In genomic region chr1:234608720-234609527, GRCh38 we compare ENCODE assay signal across 8 cellular contexts. TPM values are rescaled to one million over a fixed set of nuclear protein-coding genes. Genes with fewer than 3 reads are reported as not detected.
DNase-seq lines count a peak whose midpoint lies in the region; ATAC-seq and TF ChIP-seq lines count a peak whose summit lies in the region.

No MANE protein-coding gene starts in this region.

- peak overlapping the region; percentile 99 for H3K27ac ChIP-seq in psoas muscle

- DNase-seq in activated gamma-delta T cell treated with Interleukin-2 at 50 U/mL for 16 hours (peak; percentile 57), glomerular visceral epithelial cell (ENCODE audit: extremely low spot score) (peak; percentile 54), psoas muscle (peak; percentile 65 to 78), ureter (ENCODE audit: low spot score) (no peak), DMS114 treated with DMSO at 0.1 percent for 48 hours (lab: John Stamatoyannopoulos, UW; ENCODE audit: unreplicated experiment) (no peak)

- ATAC-seq in GM19025 (IDR thresholded peaks at IDR 0.05; ENCODE audit: low read depth, unreplicated experiment) (peak; percentile 8), psoas muscle (no peak), GM21529 (IDR thresholded peaks at IDR 0.05; ENCODE audit: unreplicated experiment) (no peak)

- intact Hi-C loops in psoas muscle (cut with DNase I) = loop anchor here (1.0 to 10.0 kb wide), 4 partner anchors 112 to 466 kb away; no protein-coding TSS in a partner anchor

- WGBS in psoas muscle, 3 donors = 0% methylated on average over 65 to 122 of the region's 122 CpGs

- H3K9me3 ChIP-seq in psoas muscle = no peaks in the 10 kb centered on the region

- peak overlapping the region; percentile 90 for H3K4me3 ChIP-seq in psoas muscle

- H3K36me3 ChIP-seq in psoas muscle (ENCODE audit: insufficient read depth in 1 of 2, low read depth in 1 of 2) = peaks cover 4 to 26% of the 10 kb centered on the region in 2 donors

- H3K4me1 ChIP-seq in psoas muscle = peaks cover 29% of the 10 kb centered on the region

- no peaks in the 10 kb centered on the region for H3K27me3 ChIP-seq in psoas muscle (ENCODE audit: insufficient read depth in 3 of 3, low read length in 2 of 3)

- TF ChIP-seq CTCF in psoas muscle (IDR thresholded peaks at IDR 0.05) = no peak

TF ChIP-seq in PFSK-1, 5 proteins besides CTCF, POLR2A, EP300 and RAD21:
- TF ChIP-seq SIN3A (IDR thresholded peaks at IDR 0.05; ENCODE audit: borderline replicate concordance, insufficient read depth, low read length) (peak; percentile 17; the same call in 1 of the 2 replicates), FOXP2 (optimal IDR thresholded peaks at IDR 0.05; ENCODE audit: borderline replicate concordance, extremely low read depth, extremely low read length, insufficient read depth) (no peak)

RNA-seq across cellular contexts. Expression of gene IRF2BP2, which starts 1.1 kb away (rescaled TPM):
- polyA plus RNA-seq in PFSK-1 (2012; ENCODE audit: insufficient read length, low read depth) = 264 TPM
- 100 to 1,000 TPM in 1 of 4 donors, 10 to 100 TPM in 3; 73.4 to 116 (median 87.8) TPM for total RNA-seq in psoas muscle
- 10 to 100 TPM; 53.6 to 63.6 (median 56.4) TPM for polyA plus RNA-seq in psoas muscle
- total RNA-seq in ureter = 118 TPM

Comparison
In these comparisons a context has a peak if more than half of its experiments do, and no peak if none do; other contexts are left out.
1. DNase-seq: peak in activated gamma-delta T cell treated with Interleukin-2 at 50 U/mL for 16 hours (single experiment), glomerular visceral epithelial cell (single experiment) and psoas muscle (2 of 2); none in ureter (single experiment) and DMS114 treated with DMSO at 0.1 percent for 48 hours (single experiment).